In the genomic region with DNA sequence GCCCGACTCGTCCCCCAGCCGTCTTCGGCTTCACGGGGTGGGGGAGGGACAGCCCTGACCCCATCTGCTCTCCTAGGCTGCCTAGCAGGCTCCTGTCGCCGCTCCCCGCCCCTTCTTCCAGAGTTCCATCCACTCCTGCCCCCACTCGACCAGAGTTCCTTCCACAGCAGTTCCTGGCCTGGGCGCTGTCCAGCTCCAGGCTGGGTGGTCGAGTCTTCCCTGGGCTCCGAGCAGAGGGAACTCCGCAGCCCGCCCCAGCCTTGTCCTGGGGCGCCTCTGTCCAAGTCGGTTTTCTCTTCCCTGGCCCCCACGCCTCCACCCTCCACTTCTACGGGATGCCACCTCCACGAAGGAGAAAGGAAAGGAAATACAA, we compare ENCODE assay signal across 1 cellular context.
TF ChIP-seq lines count a peak whose summit lies in the region.

No MANE protein-coding gene starts in this region.

TF ChIP-seq in GM23338, 12 proteins besides CTCF, POLR2A, EP300 and RAD21:
- TF ChIP-seq NANOG (IDR thresholded peaks at IDR 0.05; ENCODE audit: borderline replicate concordance) (no peak), ZNF114 (CRISPR knock-in tag; IDR thresholded peaks at IDR 0.05) (no peak), POLR2AphosphoS5 (IDR thresholded peaks at IDR 0.05; ENCODE audit: low read depth) (no peak), ZNF462 (CRISPR knock-in tag; IDR thresholded peaks at IDR 0.05) (no peak), REST (IDR thresholded peaks at IDR 0.05; ENCODE audit: unreplicated experiment) (peak; percentile 64), EZH2phosphoT487 (IDR thresholded peaks at IDR 0.05; ENCODE audit: unreplicated experiment) (no peak)
